In the genomic region with DNA sequence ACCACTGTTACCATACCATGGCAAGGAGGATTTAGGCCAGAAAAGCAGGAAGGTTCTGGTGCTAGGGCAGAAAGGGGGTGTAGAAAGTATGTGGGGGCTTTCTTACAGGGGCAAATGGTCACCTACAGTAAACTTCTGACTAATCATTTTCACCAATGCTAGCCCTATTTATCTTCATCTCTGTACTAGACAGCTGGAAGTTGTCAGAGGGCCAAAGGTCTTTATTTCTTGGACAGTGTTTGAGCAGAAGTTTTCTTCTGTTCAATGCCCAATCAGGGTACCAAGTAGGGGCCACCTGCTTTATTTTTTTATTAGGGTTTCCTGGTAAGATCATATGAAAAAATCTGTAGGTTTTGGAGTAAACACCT, we compare ENCODE assay signal across 12 cellular contexts. TPM values are rescaled to one million over a fixed set of nuclear protein-coding genes. Genes with fewer than 3 reads are reported as not detected.
DNase-seq lines count a peak whose midpoint lies in the region; ATAC-seq and TF ChIP-seq lines count a peak whose summit lies in the region.
"Had no signal": no experiment of that assay in that cellular context is flagged by ENCODE, and none has a peak within 500 bp of the region (broad histone marks: within the 10 kb centered on the region; RNA-seq: fewer than 3 reads in every experiment).

No MANE protein-coding gene starts in this region.

- H2AFZ ChIP-seq in mammary epithelial cell (ENCODE audit: low read depth, low read length) = no peak overlapping the region
- H2AFZ ChIP-seq in osteoblast (ENCODE audit: low read length) = no peak overlapping the region

- H3K27me3 ChIP-seq in CD4-positive, alpha-beta T cell (ENCODE audit: control insufficient read depth, insufficient read depth, low read length) = no peaks in the 10 kb centered on the region
- no peaks in the 10 kb centered on the region for H3K27me3 ChIP-seq in mammary epithelial cell (ENCODE audit: insufficient read depth, low read length)
- H3K27me3 ChIP-seq in osteoblast (ENCODE audit: insufficient read depth, low read length) = no peaks in the 10 kb centered on the region
- H3K27me3 ChIP-seq: testis had no signal

- peak overlapping the region; percentile 36 for H3K4me3 Mint-ChIP-seq in CD4-positive, alpha-beta T cell
- no peak overlapping the region for H3K4me3 Mint-ChIP-seq in HFFc6
- H3K4me3 Mint-ChIP-seq in activated CD4-positive, alpha-beta T cell treated with anti-CD3 and anti-CD28 coated beads, Interleukin-2, amount 10 ng/mL, durations not matched to agents 7 days and 5 days = no peak overlapping the region
- H3K4me3 Mint-ChIP-seq: activated CD4-positive, alpha-beta memory T cell treated with anti-CD3 and anti-CD28 coated beads for 36 hours had no signal

- no peaks in the 10 kb centered on the region for H3K36me3 Mint-ChIP-seq in CD4-positive, alpha-beta T cell (ENCODE audit: low read depth)
- H3K36me3 Mint-ChIP-seq in HFFc6 (ENCODE audit: low read depth) = peaks cover 7% of the 10 kb centered on the region
- H3K36me3 Mint-ChIP-seq in activated CD4-positive, alpha-beta T cell treated with anti-CD3 and anti-CD28 coated beads, Interleukin-2, amount 10 ng/mL, durations not matched to agents 7 days and 5 days (ENCODE audit: low read depth) = peaks cover 4% of the 10 kb centered on the region
- H3K36me3 Mint-ChIP-seq: activated CD4-positive, alpha-beta memory T cell treated with anti-CD3 and anti-CD28 coated beads for 36 hours had no signal

- H3K4me1 Mint-ChIP-seq in CD4-positive, alpha-beta T cell (ENCODE audit: low read depth) = peaks cover 84% of the 10 kb centered on the region
- peaks cover 85% of the 10 kb centered on the region for H3K4me1 Mint-ChIP-seq in HFFc6 (ENCODE audit: low read depth)
- H3K4me1 Mint-ChIP-seq in activated CD4-positive, alpha-beta T cell treated with anti-CD3 and anti-CD28 coated beads, Interleukin-2, amount 10 ng/mL, durations not matched to agents 7 days and 5 days = peaks cover 71% of the 10 kb centered on the region

- no peaks in the 10 kb centered on the region for H3K9me3 Mint-ChIP-seq in CD4-positive, alpha-beta T cell
- no peaks in the 10 kb centered on the region for H3K9me3 Mint-ChIP-seq in HFFc6
- no peaks in the 10 kb centered on the region for H3K9me3 Mint-ChIP-seq in activated CD4-positive, alpha-beta T cell treated with anti-CD3 and anti-CD28 coated beads, Interleukin-2, amount 10 ng/mL, durations not matched to agents 7 days and 5 days
- H3K9me3 Mint-ChIP-seq: activated CD4-positive, alpha-beta memory T cell treated with anti-CD3 and anti-CD28 coated beads for 36 hours had no signal

- no peak for DNase-seq in CD4-positive, alpha-beta T cell
- DNase-seq in HFFc6 = no peak
- DNase-seq in mammary epithelial cell = no peak
- no peak for DNase-seq in osteoblast (ENCODE audit: insufficient read length, low spot score, missing footprints)
- DNase-seq in activated CD4-positive, alpha-beta T cell treated with anti-CD3 and anti-CD28 coated beads, Interleukin-2, amount 10 ng/mL, durations not matched to agents 7 days and 5 days = no peak
- DNase-seq: activated CD4-positive, alpha-beta memory T cell treated with anti-CD3 and anti-CD28 coated beads for 36 hours; aorta; NCI-H1694; testis had no signal

- no peaks in the 10 kb centered on the region for H4K20me1 ChIP-seq in mammary epithelial cell (ENCODE audit: insufficient read depth, low read length)
- peaks cover 80% of the 10 kb centered on the region for H4K20me1 ChIP-seq in osteoblast (ENCODE audit: insufficient read depth, low read length)

- H3K4me1 ChIP-seq in mammary epithelial cell (ENCODE audit: insufficient read depth, low read length) = peaks cover 68% of the 10 kb centered on the region
- H3K4me1 ChIP-seq in osteoblast (ENCODE audit: insufficient read depth, low read length) = peaks cover 59% of the 10 kb centered on the region

- dilution Hi-C loops in mammary epithelial cell (cut with HindIII; ENCODE audit: low sequenced_read_pairs) = no loop called here

- CTCF ChIA-PET in CD4-positive, alpha-beta T cell (lab: Charles Lee) = no interaction called here
- CTCF ChIA-PET in mammary epithelial cell (lab: Charles Lee; ENCODE audit: low non-redundant PET) = no interaction called here
- CTCF ChIA-PET in activated CD4-positive, alpha-beta T cell treated with anti-CD3 and anti-CD28 coated beads, Interleukin-2, amount 10 ng/mL, durations not matched to agents 7 days and 5 days (lab: Charles Lee) = no interaction called here

- H3K36me3 ChIP-seq in mammary epithelial cell (ENCODE audit: insufficient read depth, low read length) = peaks cover 5% of the 10 kb centered on the region
- H3K36me3 ChIP-seq in osteoblast (ENCODE audit: insufficient read depth, low read length) = no peaks in the 10 kb centered on the region

- POLR2A ChIA-PET in CD4-positive, alpha-beta T cell (lab: Charles Lee) = no interaction called here
- POLR2A ChIA-PET in activated CD4-positive, alpha-beta T cell treated with anti-CD3 and anti-CD28 coated beads, Interleukin-2, amount 10 ng/mL, durations not matched to agents 7 days and 5 days (lab: Charles Lee) = no interaction called here

- no peaks in the 10 kb centered on the region for H3K9me3 ChIP-seq in CD4-positive, alpha-beta T cell (ENCODE audit: control insufficient read depth, low read length)
- H3K9me3 ChIP-seq in mammary epithelial cell (replicated peaks; ENCODE audit: insufficient read depth, low read length) = no peaks in the 10 kb centered on the region
- H3K9me3 ChIP-seq in osteoblast (ENCODE audit: low read depth, low read length) = no peaks in the 10 kb centered on the region
- H3K9me3 ChIP-seq: testis had no signal

- no peak overlapping the region for H3K27ac ChIP-seq in CD4-positive, alpha-beta T cell (ENCODE audit: low read depth, low read length)
- H3K27ac ChIP-seq in mammary epithelial cell (ENCODE audit: insufficient read depth, low read depth, low read length) (peak overlapping the region; percentile 93), osteoblast (ENCODE audit: low read depth, low read length) (peak overlapping the region; percentile 41)
- H3K27ac ChIP-seq: testis had no signal

- TF ChIP-seq CTCF in CD4-positive, alpha-beta T cell (IDR thresholded peaks at IDR 0.05) = no peak
- TF ChIP-seq CTCF in HFFc6 (IDR thresholded peaks at IDR 0.05) = no peak
- TF ChIP-seq CTCF in mammary epithelial cell (conservative IDR thresholded peaks at IDR 0.05 in 1 of 2, IDR thresholded peaks at IDR 0.05 in 1 of 2; ENCODE audit: extremely low read depth in 1 of 2, insufficient read depth in 1 of 2, low read depth in 1 of 2, low read length in 2 of 2) = no peak
- TF ChIP-seq CTCF in osteoblast (IDR thresholded peaks at IDR 0.05; ENCODE audit: extremely low read depth, low read depth, low read length) = no peak

- H3K4me2 ChIP-seq in mammary epithelial cell (ENCODE audit: insufficient read depth, low read depth, low read length) (no peak overlapping the region), osteoblast (ENCODE audit: insufficient read depth, low read length) (no peak overlapping the region)

- H3K79me2 ChIP-seq in mammary epithelial cell (ENCODE audit: insufficient read depth, low read length) (peaks cover 95% of the 10 kb centered on the region), osteoblast (ENCODE audit: insufficient read depth, low read length) (peaks cover 97% of the 10 kb centered on the region)

- ATAC-seq in CD4-positive, alpha-beta T cell (ENCODE audit: poor library complexity) = no peak
- ATAC-seq in HG03045 (IDR thresholded peaks at IDR 0.05; ENCODE audit: unreplicated experiment) = no peak
- no peak for ATAC-seq in HG02642 (IDR thresholded peaks at IDR 0.05; ENCODE audit: poor library complexity, unreplicated experiment)
- ATAC-seq: left lobe of liver had no signal

- H3K27ac Mint-ChIP-seq in CD4-positive, alpha-beta T cell = peak overlapping the region; percentile 39
- peak overlapping the region; percentile 39; the same call in 1 of the 2 replicates for H3K27ac Mint-ChIP-seq in HFFc6
- no peak overlapping the region for H3K27ac Mint-ChIP-seq in activated CD4-positive, alpha-beta T cell treated with anti-CD3 and anti-CD28 coated beads, Interleukin-2, amount 10 ng/mL, durations not matched to agents 7 days and 5 days
- H3K27ac Mint-ChIP-seq: activated CD4-positive, alpha-beta memory T cell treated with anti-CD3 and anti-CD28 coated beads for 36 hours had no signal

- no peak overlapping the region for H3K9ac ChIP-seq in mammary epithelial cell (ENCODE audit: insufficient read depth, low read length)

- in situ Hi-C loops in mammary epithelial cell (cut with MboI; ENCODE audit: low sequenced_read_pairs in 2 of 2) = loop anchor here in 1 of 2 donors (5.0 kb wide), 1 partner anchor 38 kb away; a partner anchor contains a TSS

- no TSS peak for BruUV-seq in mammary epithelial cell (replicated peaks; lab: Mats Ljungman, UMichigan)

- intact Hi-C loops in CD4-positive, alpha-beta T cell (cut with DNase I, micrococcal nuclease) = loop anchor here in 1 of 2 experiments (5.0 kb wide), 1 partner anchor 38 kb away; a partner anchor contains a TSS
- intact Hi-C loops in mammary epithelial cell (cut with micrococcal nuclease) = no loop called here

- no peaks in the 10 kb centered on the region for H3K27me3 Mint-ChIP-seq in CD4-positive, alpha-beta T cell
- H3K27me3 Mint-ChIP-seq in HFFc6 (ENCODE audit: insufficient read depth) = no peaks in the 10 kb centered on the region
- no peaks in the 10 kb centered on the region for H3K27me3 Mint-ChIP-seq in activated CD4-positive, alpha-beta T cell treated with anti-CD3 and anti-CD28 coated beads, Interleukin-2, amount 10 ng/mL, durations not matched to agents 7 days and 5 days
- H3K27me3 Mint-ChIP-seq: activated CD4-positive, alpha-beta memory T cell treated with anti-CD3 and anti-CD28 coated beads for 36 hours had no signal

- H3K4me3 ChIP-seq in mammary epithelial cell (replicated peaks in 1 of 3; ENCODE audit: insufficient read depth in 1 of 3, low read depth in 2 of 3, low read length in 3 of 3) (no peak overlapping the region), osteoblast (ENCODE audit: insufficient read depth, low read length) (no peak overlapping the region)
- H3K4me3 ChIP-seq: testis had no signal

RNA-seq across cellular contexts. Expression of a gene that starts 37.6 kb away (rescaled TPM):
- total RNA-seq in CD4-positive, alpha-beta T cell = 10 to 100 TPM; 92.8 to 94.0 TPM
- 100 to 1,000 TPM; 103 to 124 (median 121) TPM for total RNA-seq in HFFc6 (2021; fragmentation: NEBNext Ultra II Directional; extraction: Animal tissue kit (Norgen Biotek cat#: 25700))
- 100 to 1,000 TPM in 1 of 2 donors, 10 to 100 TPM in 1; 65.2 to 212 TPM for total RNA-seq in mammary epithelial cell
- 119 TPM for polyA plus RNA-seq in mammary epithelial cell
- 294 TPM for polyA minus RNA-seq in mammary epithelial cell
- total RNA-seq in osteoblast = 231 and 287 TPM in 2 replicates
- 100 to 1,000 TPM; 129 to 142 TPM for total RNA-seq in activated CD4-positive, alpha-beta T cell treated with anti-CD3 and anti-CD28 coated beads, Interleukin-2, amount 10 ng/mL, durations not matched to agents 7 days and 5 days
